5 cellular contexts compared by ENCODE assay signal in the genomic region with DNA sequence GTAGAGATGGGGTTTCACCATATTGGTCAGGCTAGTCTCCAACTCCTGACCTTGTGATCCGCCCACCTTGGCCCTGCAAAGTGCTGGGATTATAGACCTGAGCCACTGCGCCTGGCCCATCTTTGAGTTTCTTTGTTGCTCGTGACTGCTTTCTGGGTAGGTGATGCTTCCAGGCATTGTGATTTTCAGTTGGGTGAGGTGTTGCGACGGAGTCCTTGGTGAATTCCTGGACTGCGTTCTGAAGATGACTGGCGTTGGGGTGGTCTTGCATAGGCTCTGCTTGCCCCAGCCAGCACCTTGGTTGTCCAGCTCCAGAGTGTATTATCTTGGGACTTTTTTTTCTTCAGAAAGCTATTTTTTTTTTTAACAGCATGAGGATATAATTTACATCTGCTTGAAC.
"Had no signal": no experiment of that assay in that cellular context is flagged by ENCODE, and none has a peak within 500 bp of the region (broad histone marks: within the 10 kb centered on the region; RNA-seq: fewer than 3 reads in every experiment).

No MANE protein-coding gene starts in this region.

- H3K4me3 Mint-ChIP-seq: GM23338, H9, IgD-negative memory B cell had no signal

- H3K4me3 ChIP-seq: GM23338 had no signal

- H3K4me1 Mint-ChIP-seq: GM23338, IgD-negative memory B cell had no signal

- H3K27ac Mint-ChIP-seq: GM23338, H9, IgD-negative memory B cell had no signal

- DNase-seq: H9, HCEC 1CT, KBM-7 had no signal

- ATAC-seq: GM23338 had no signal

- H3K4me2 ChIP-seq: GM23338 had no signal
